Comparison of ENCODE assay signal across 27 cellular contexts in the genomic region with DNA sequence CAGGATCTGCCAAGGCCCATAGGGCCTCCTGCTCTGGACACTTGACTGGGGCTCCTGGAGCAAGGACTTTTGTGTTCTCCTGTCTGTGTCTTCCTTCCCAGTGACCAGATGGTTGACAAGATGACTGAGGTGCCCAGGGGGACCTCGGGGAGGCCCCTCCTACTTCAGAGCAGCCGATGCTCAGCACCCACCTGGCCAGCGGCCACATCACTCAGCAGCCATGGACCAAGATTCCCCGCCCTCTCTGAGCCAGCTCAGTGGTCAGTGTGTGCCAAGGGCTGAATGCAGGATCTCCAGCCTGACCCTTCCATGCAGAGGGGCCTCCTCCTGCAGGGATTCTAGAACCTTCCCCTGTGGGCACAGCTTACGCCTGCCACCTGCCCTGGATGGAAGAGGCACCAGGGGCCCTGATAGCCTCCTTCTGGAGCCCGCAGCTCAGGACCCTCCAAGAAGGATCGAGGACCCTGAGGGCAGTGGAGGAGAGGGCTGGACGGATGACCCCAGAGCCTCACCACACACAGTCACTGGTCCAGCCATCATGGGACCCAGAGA.
DNase-seq lines count a peak whose midpoint lies in the region; ATAC-seq and TF ChIP-seq lines count a peak whose summit lies in the region.
"Had no signal": no experiment of that assay in that cellular context is flagged by ENCODE, and none has a peak within 500 bp of the region (broad histone marks: within the 10 kb centered on the region; RNA-seq: fewer than 3 reads in every experiment).

No MANE protein-coding gene starts in this region.

- H3K4me1 Mint-ChIP-seq in glutamatergic neuron (ENCODE audit: low read depth, unreplicated experiment): no peaks in the 10 kb centered on the region
- H3K4me1 Mint-ChIP-seq: CD4-positive, CD25-positive, alpha-beta regulatory T cell; GM23338; H9 had no signal

- 87% methylated on average over 8 of the region's 8 CpGs for WGBS in right cardiac atrium
- 77 to 88% (median 81%) methylated on average over 8 of the region's 8 CpGs for whole genome bisulfite sequencing in psoas muscle, 3 donors

- H3K4me1 ChIP-seq in right cardiac atrium (ENCODE audit: control insufficient read depth, insufficient read depth, low read length) (no peaks in the 10 kb centered on the region), psoas muscle (peaks cover 9% of the 10 kb centered on the region)
- H3K4me1 ChIP-seq: SJSA1 had no signal

- DNase-seq in left ventricle myocardium superior (peak; percentile 12), right cardiac atrium (no peak), glutamatergic neuron (peak; percentile 8), psoas muscle (no peak), NCI-H524 treated with DMSO at 0.1 percent for 48 hours (lab: John Stamatoyannopoulos, UW) (no peak), DMS153 treated with DMSO at 0.1 percent for 48 hours (lab: John Stamatoyannopoulos, UW; ENCODE audit: unreplicated experiment) (no peak)
- DNase-seq in activated naive CD4-positive, alpha-beta T cell treated with anti-CD3 and anti-CD28 coated beads, Interleukin-2, amount 50 U/mL, for 16 hours: no peak
- DNase-seq: 8988T; ACHN; CD4-positive, CD25-positive, alpha-beta regulatory T cell; DMS153; H9; Karpas-422; NCI-H1092 treated with DMSO at 0.1 percent for 48 hours; NCI-H1436 treated with DMSO at 0.1 percent for 48 hours; NCI-H187 treated with DMSO at 0.1 percent for 48 hours; NCI-H2171 treated with DMSO at 0.1 percent for 48 hours; NCI-H526; NCI-H82; NK-92 treated with Interleukin-12 subunit alpha and Interleukin-12 subunit beta, amount 100 ng/mL, for 24 hours had no signal

- H3K27me3 Mint-ChIP-seq in glutamatergic neuron (ENCODE audit: unreplicated experiment): no peaks in the 10 kb centered on the region
- H3K27me3 Mint-ChIP-seq: CD4-positive, CD25-positive, alpha-beta regulatory T cell had no signal

- H3K27me3 ChIP-seq in right cardiac atrium (ENCODE audit: control insufficient read depth, insufficient read depth): no peaks in the 10 kb centered on the region
- H3K27me3 ChIP-seq in psoas muscle (ENCODE audit: insufficient read depth in 3 of 3, low read length in 2 of 3): no peaks in the 10 kb centered on the region
- H3K27me3 ChIP-seq: BE2C, SJSA1 had no signal

- intact Hi-C loops in left ventricle myocardium superior (cut with micrococcal nuclease) (no loop called here), right cardiac atrium (cut with DNase I) (loop anchor here in 1 of 4 donors (10.0 kb wide), 1 partner anchor 113 kb away; no protein-coding TSS in a partner anchor), psoas muscle (cut with DNase I) (no loop called here)

- no peak for TF ChIP-seq POLR2A in GM18505 (IDR thresholded peaks at IDR 0.05; ENCODE audit: borderline replicate concordance, extremely low read depth, insufficient read depth, insufficient read length)

- H3K9me3 ChIP-seq in right cardiac atrium (ENCODE audit: control insufficient read depth, low read length) (no peaks in the 10 kb centered on the region), psoas muscle (peaks cover 6% of the 10 kb centered on the region)

- TF ChIP-seq CTCF in glutamatergic neuron (IDR thresholded peaks at IDR 0.05; ENCODE audit: partially characterized antibody, unreplicated experiment): no peak
- no peak for TF ChIP-seq CTCF in psoas muscle (IDR thresholded peaks at IDR 0.05)

- no peak overlapping the region for H3K4me3 Mint-ChIP-seq in glutamatergic neuron (ENCODE audit: unreplicated experiment)
- H3K4me3 Mint-ChIP-seq: CD4-positive, CD25-positive, alpha-beta regulatory T cell; GM23338; H9 had no signal

- ATAC-seq in left ventricle myocardium superior (no peak), right cardiac atrium (no peak), psoas muscle (peak; percentile 0 to 24 (median 11)), GM18505 (IDR thresholded peaks at IDR 0.05; ENCODE audit: unreplicated experiment) (no peak)
- ATAC-seq: GM23338, HepG2, PC-3, Right ventricle myocardium inferior had no signal

- no peak overlapping the region for H3K27ac Mint-ChIP-seq in glutamatergic neuron (ENCODE audit: unreplicated experiment)
- H3K27ac Mint-ChIP-seq: CD4-positive, CD25-positive, alpha-beta regulatory T cell had no signal

- no peaks in the 10 kb centered on the region for H3K36me3 ChIP-seq in psoas muscle (ENCODE audit: insufficient read depth in 1 of 2, low read depth in 1 of 2)
- H3K36me3 ChIP-seq: BE2C, SJSA1 had no signal

- peaks cover 3% of the 10 kb centered on the region for H3K9me3 Mint-ChIP-seq in glutamatergic neuron (ENCODE audit: unreplicated experiment)
- H3K9me3 Mint-ChIP-seq: CD4-positive, CD25-positive, alpha-beta regulatory T cell had no signal

- H3K27ac ChIP-seq in right cardiac atrium (ENCODE audit: low read length) (no peak overlapping the region), psoas muscle (peak overlapping the region; percentile 50)
- H3K27ac ChIP-seq: SJSA1 had no signal

- H3K4me3 ChIP-seq in right cardiac atrium (ENCODE audit: low read length) (no peak overlapping the region), psoas muscle (no peak overlapping the region)
- H3K4me3 ChIP-seq: GM23338, SJSA1 had no signal

- H3K36me3 Mint-ChIP-seq in glutamatergic neuron (ENCODE audit: unreplicated experiment): peaks cover 5% of the 10 kb centered on the region
- H3K36me3 Mint-ChIP-seq: CD4-positive, CD25-positive, alpha-beta regulatory T cell had no signal

Comparison
In these comparisons a context has a peak if more than half of its experiments do, and no peak if none do; other contexts are left out.
1. DNase-seq: peak in left ventricle myocardium superior (single experiment) and glutamatergic neuron (single experiment); none in right cardiac atrium (0 of 3), psoas muscle (0 of 2), NCI-H524 treated with DMSO at 0.1 percent for 48 hours (single experiment), DMS153 treated with DMSO at 0.1 percent for 48 hours (single experiment) and activated naive CD4-positive, alpha-beta T cell treated with anti-CD3 and anti-CD28 coated beads, Interleukin-2, amount 50 U/mL, for 16 hours (single experiment).
2. ATAC-seq: peak in psoas muscle (4 of 4); none in left ventricle myocardium superior (single experiment), right cardiac atrium (0 of 2) and GM18505 (single experiment).